ENCODE assay signal across 22 cellular contexts in genomic region chr7:10977113-10977512, GRCh38. TPM values are rescaled to one million over a fixed set of nuclear protein-coding genes. Genes with fewer than 3 reads are reported as not detected.
A peak's percentile ranks its signal among the peaks of the same experiment; 100 is the strongest.
DNase-seq lines count a peak whose midpoint lies in the region; ATAC-seq, FAIRE-seq and TF ChIP-seq lines count a peak whose summit lies in the region.
"Had no signal": no experiment of that assay in that cellular context is flagged by ENCODE, and none has a peak within 500 bp of the region (broad histone marks: within the 10 kb centered on the region; RNA-seq: fewer than 3 reads in every experiment).

No MANE protein-coding gene starts in this region.

- H3K23ac ChIP-seq in mesendoderm (ENCODE audit: low read length): no peak overlapping the region

- no peaks in the 10 kb centered on the region for H3F3A ChIP-seq in PC-3 (ENCODE audit: low read length, unreplicated experiment)
- H3F3A ChIP-seq in SK-N-SH (replicated peaks; ENCODE audit: insufficient read depth): no peaks in the 10 kb centered on the region

- DNase-seq in HepG2 (ENCODE audit: low spot score) (no peak), right lobe of liver (no peak), PC-3 (no peak), cortex of kidney (lab: John Stamatoyannopoulos, UW) (no peak), mesendoderm (no peak), SK-N-SH (no peak)
- DNase-seq in stimulated activated naive CD4-positive, alpha-beta T cell treated with Interleukin-2 at 50 U/mL for 16 hours (lab: John Stamatoyannopoulos, UW): no peak
- DNase-seq: activated CD4-positive, alpha-beta T cell treated with anti-CD3 and anti-CD28 coated beads for 36 hours; adrenal gland; Calu3; GDM1; mammary epithelial cell; MM.1S; Right ventricle myocardium superior; stimulated activated CD4-positive, alpha-beta T cell treated with anti-CD3 and anti-CD28 coated beads, Interleukin-4, amount 100 ng/mL, for 4 hours; trophoblast cell had no signal

- CTCF ChIA-PET in HepG2 (lab: Yijun Ruan, JAX; ENCODE audit: low intra/inter-chr PET ratio, low total read pairs): no interaction called here
- CTCF ChIA-PET in PC-3 (lab: Charles Lee): no interaction called here
- CTCF ChIA-PET in SK-N-SH (lab: Yijun Ruan, JAX): interaction anchor here (1.1 kb wide), 1 partner anchor 235 kb away, joined by 4 read pairs; no protein-coding TSS in a partner anchor

- TF ChIP-seq POLR2A in HepG2 (IDR thresholded peaks at IDR 0.05; ENCODE audit: insufficient read depth in 1 of 2, low read depth in 2 of 2, low read length in 2 of 2) (no peak), right lobe of liver (IDR thresholded peaks at IDR 0.05) (no peak)

- peaks cover 0 to 10% (median 3%) of the 10 kb centered on the region in 5 experiments for H3K9me3 Mint-ChIP-seq in brain

- H3K27me3 Mint-ChIP-seq in brain: peaks cover 13% of the 10 kb centered on the region
- H3K27me3 Mint-ChIP-seq: activated CD4-positive, alpha-beta T cell treated with anti-CD3 and anti-CD28 coated beads for 36 hours had no signal

- H3K36me3 Mint-ChIP-seq in brain: peaks cover 73% of the 10 kb centered on the region

- H3K79me2 ChIP-seq in HepG2 (ENCODE audit: insufficient read depth, low read length): peaks cover 67% of the 10 kb centered on the region
- peaks cover 70% of the 10 kb centered on the region for H3K79me2 ChIP-seq in PC-3 (ENCODE audit: low read length)
- H3K79me2 ChIP-seq in mesendoderm (ENCODE audit: control insufficient read depth, insufficient read depth, low read length): peaks cover 11% of the 10 kb centered on the region
- peaks cover 71% of the 10 kb centered on the region for H3K79me2 ChIP-seq in SK-N-SH (ENCODE audit: insufficient read depth)

- H3K4me1 Mint-ChIP-seq in brain: peaks cover 91% of the 10 kb centered on the region

- H3K27me3 ChIP-seq in HepG2 (ENCODE audit: control insufficient read depth in 1 of 2, insufficient read depth in 2 of 2, low read length in 2 of 2): no peaks in the 10 kb centered on the region; a peak in 1 of 5 replicates
- no peaks in the 10 kb centered on the region for H3K27me3 ChIP-seq in right lobe of liver
- H3K27me3 ChIP-seq in PC-3 (ENCODE audit: low read length): no peaks in the 10 kb centered on the region
- H3K27me3 ChIP-seq in mesendoderm (ENCODE audit: insufficient read depth, low read length, poor library complexity): no peaks in the 10 kb centered on the region
- H3K27me3 ChIP-seq in SK-N-SH (ENCODE audit: insufficient read depth): no peaks in the 10 kb centered on the region
- H3K27me3 ChIP-seq: adrenal gland, BLaER1, gastroesophageal sphincter had no signal

- H3K4me3 Mint-ChIP-seq in brain: peak overlapping the region; percentile 55 to 98 (median 90)
- H3K4me3 Mint-ChIP-seq: activated CD4-positive, alpha-beta T cell treated with anti-CD3 and anti-CD28 coated beads for 36 hours had no signal

- no peaks in the 10 kb centered on the region for H4K20me1 ChIP-seq in HepG2 (ENCODE audit: insufficient read depth, low read length)
- H4K20me1 ChIP-seq in PC-3 (ENCODE audit: low read length): no peaks in the 10 kb centered on the region
- peaks cover 3% of the 10 kb centered on the region; the same call in 1 of the 2 replicates for H4K20me1 ChIP-seq in SK-N-SH (ENCODE audit: insufficient read depth)

- WGBS in HepG2 (ENCODE audit: low lambda C conversion rate): 89% methylated on average over 4 of the region's 4 CpGs
- WGBS in right lobe of liver (ENCODE audit: insufficient coverage, low coverage, low lambda C conversion rate, missing lambda C conversion rate): 74% methylated on average over 4 of the region's 4 CpGs
- WGBS in mesendoderm (ENCODE audit: extremely low coverage, insufficient coverage, low lambda C conversion rate): no CpG with 5 or more reads among the region's 4 CpGs
- 68% methylated on average over 4 of the region's 4 CpGs for WGBS in SK-N-SH (ENCODE audit: low lambda C conversion rate)

- no peak overlapping the region for H2BK5ac ChIP-seq in mesendoderm (ENCODE audit: low read length)

- no peak for TF ChIP-seq RAD21 in HepG2 (CRISPR knock-in tag; IDR thresholded peaks at IDR 0.05)
- TF ChIP-seq RAD21 in SK-N-SH (IDR thresholded peaks at IDR 0.05; ENCODE audit: low read length): no peak

- no peak for ATAC-seq in HepG2
- no peak for ATAC-seq in right lobe of liver
- no peak for ATAC-seq in PC-3
- ATAC-seq: activated CD4-positive, alpha-beta T cell treated with anti-CD3 and anti-CD28 coated beads for 36 hours; gastroesophageal sphincter had no signal

- H3K9me2 ChIP-seq in PC-3 (replicated peaks; ENCODE audit: low read length) (no peaks in the 10 kb centered on the region), SK-N-SH (no peaks in the 10 kb centered on the region)

- H2BK120ac ChIP-seq in mesendoderm (ENCODE audit: low read depth, low read length): no peak overlapping the region

- no peak overlapping the region for H3K56ac ChIP-seq in mesendoderm (ENCODE audit: low read length)

- H3K36me3 ChIP-seq in HepG2 (replicated peaks in 1 of 2; ENCODE audit: control insufficient read depth in 1 of 2, insufficient read depth in 2 of 2, low read length in 2 of 2) (peaks cover 0 to 10% of the 10 kb centered on the region in 2 experiments; a peak in 1 of 5 replicates), right lobe of liver (no peaks in the 10 kb centered on the region), PC-3 (ENCODE audit: low read depth, low read length) (peaks cover 14% of the 10 kb centered on the region), mesendoderm (ENCODE audit: control insufficient read depth, insufficient read depth, low read length) (no peaks in the 10 kb centered on the region), SK-N-SH (replicated peaks in 1 of 2; ENCODE audit: control insufficient read depth in 1 of 2, insufficient read depth in 2 of 2, low read length in 1 of 2) (peaks cover 38 to 63% of the 10 kb centered on the region in 2 experiments)
- H3K36me3 ChIP-seq: gastroesophageal sphincter had no signal

- H3K79me1 ChIP-seq in mesendoderm (ENCODE audit: low read length): peaks cover 2% of the 10 kb centered on the region

- peaks cover 46% of the 10 kb centered on the region for H3K4me1 ChIP-seq in HepG2 (ENCODE audit: insufficient read depth, low read length)
- H3K4me1 ChIP-seq in right lobe of liver: peaks cover 0 to 8% (median 2%) of the 10 kb centered on the region in 4 donors
- peaks cover 20% of the 10 kb centered on the region for H3K4me1 ChIP-seq in PC-3 (ENCODE audit: insufficient read depth, low read length)
- H3K4me1 ChIP-seq in mesendoderm (ENCODE audit: control insufficient read depth, low read depth, low read length): no peaks in the 10 kb centered on the region
- H3K4me1 ChIP-seq in SK-N-SH (ENCODE audit: control insufficient read depth in 1 of 2, insufficient read depth in 2 of 2, low read depth in 1 of 2, low read length in 1 of 2): peaks cover 9 to 25% of the 10 kb centered on the region in 2 experiments; a peak in 3 of 4 replicates

- TF ChIP-seq CTCF in HepG2 (CRISPR knock-in tag; IDR thresholded peaks at IDR 0.05) (no peak), right lobe of liver (IDR thresholded peaks at IDR 0.05) (no peak), PC-3 (conservative IDR thresholded peaks at IDR 0.05; ENCODE audit: low read depth, low read length) (no peak), brain (conservative IDR thresholded peaks at IDR 0.05) (no peak), SK-N-SH (IDR thresholded peaks at IDR 0.05) (no peak)

- peak overlapping the region in 1 of 5 experiments; percentile 6 for H3K27ac Mint-ChIP-seq in brain
- H3K27ac Mint-ChIP-seq: activated CD4-positive, alpha-beta T cell treated with anti-CD3 and anti-CD28 coated beads for 36 hours had no signal

- H3K4me2 ChIP-seq in HepG2 (ENCODE audit: low read depth, low read length) (peak overlapping the region; percentile 91), PC-3 (ENCODE audit: low read length) (0 out of 2 replicates have a peak overlapping the region, but pooled peaks have one; percentile 96), mesendoderm (ENCODE audit: low read length) (no peak overlapping the region), SK-N-SH (no peak overlapping the region)

- H2AFZ ChIP-seq in HepG2 (ENCODE audit: low read length) (no peak overlapping the region), PC-3 (ENCODE audit: low read length) (no peak overlapping the region), SK-N-SH (ENCODE audit: low read depth) (no peak overlapping the region)

- H3K18ac ChIP-seq in mesendoderm (ENCODE audit: low read length): no peak overlapping the region

- H3K4me3 ChIP-seq in HepG2 (replicated peaks in 1 of 3; ENCODE audit: insufficient read depth in 1 of 3, low read depth in 2 of 3, low read length in 3 of 3) (no peak overlapping the region), right lobe of liver (no peak overlapping the region), PC-3 (ENCODE audit: low read length) (no peak overlapping the region), mesendoderm (ENCODE audit: low read length) (no peak overlapping the region), SK-N-SH (ENCODE audit: low read depth in 2 of 2, low read length in 1 of 2) (no peak overlapping the region)
- H3K4me3 ChIP-seq: adrenal gland, BLaER1, gastroesophageal sphincter had no signal

- H3K4ac ChIP-seq in mesendoderm (ENCODE audit: low read depth, low read length): no peak overlapping the region

- in situ Hi-C loops in HepG2 (cut with HindIII; ENCODE audit: extremely low pct_ligation_motif_present, low pct_unique_long_range_greater_than_20kb): no loop called here

- intact Hi-C loops in HepG2 (cut with micrococcal nuclease; ENCODE audit: unreplicated experiment) (loop anchor here (2.0 kb wide), 1 partner anchor 62 kb away; no protein-coding TSS in a partner anchor), right lobe of liver (cut with DNase I) (no loop called here), PC-3 (cut with micrococcal nuclease) (no loop called here)

- no peak overlapping the region for H3K9ac ChIP-seq in HepG2 (ENCODE audit: insufficient read depth, low read depth, low read length)
- H3K9ac ChIP-seq in PC-3 (ENCODE audit: low read length): no peak overlapping the region
- H3K9ac ChIP-seq in mesendoderm (ENCODE audit: low read length): no peak overlapping the region
- no peak overlapping the region for H3K9ac ChIP-seq in SK-N-SH
- H3K9ac ChIP-seq: BLaER1 had no signal

- POLR2A ChIA-PET in HepG2 (lab: Yijun Ruan, JAX) (no interaction called here), PC-3 (lab: Charles Lee; ENCODE audit: unreplicated experiment) (no interaction called here), SK-N-SH (lab: Yijun Ruan, JAX) (no interaction called here)

- no peak overlapping the region for H4K8ac ChIP-seq in mesendoderm (ENCODE audit: low read depth, low read length)

- TF ChIP-seq EP300 in HepG2 (IDR thresholded peaks at IDR 0.05; ENCODE audit: low read depth in 2 of 2, low read length in 2 of 2) (no peak), HepG2 (CRISPR knock-in tag; IDR thresholded peaks at IDR 0.05; ENCODE audit: borderline replicate concordance) (no peak), SK-N-SH (IDR thresholded peaks at IDR 0.05; ENCODE audit: borderline replicate concordance in 1 of 2, low read depth in 1 of 2, low read length in 1 of 2) (no peak)

- no peak for FAIRE-seq in HepG2 (lab: Jason Lieb, UNC)
- FAIRE-seq: colon, H54 had no signal

- no peak overlapping the region for H3K27ac ChIP-seq in HepG2 (ENCODE audit: extremely low read length, insufficient read depth, low read length)
- no peak overlapping the region for H3K27ac ChIP-seq in right lobe of liver
- H3K27ac ChIP-seq in PC-3 (ENCODE audit: low read length): no peak overlapping the region
- H3K27ac ChIP-seq in mesendoderm (ENCODE audit: low read depth, low read length): no peak overlapping the region
- no peak overlapping the region for H3K27ac ChIP-seq in SK-N-SH (ENCODE audit: low read depth in 2 of 2, low read length in 1 of 2)
- H3K27ac ChIP-seq: adrenal gland, BLaER1, gastroesophageal sphincter, HL-60 had no signal

- no peak overlapping the region for H2BK15ac ChIP-seq in mesendoderm (replicated peaks; ENCODE audit: low read depth)

- no peak overlapping the region for H2AK5ac ChIP-seq in mesendoderm (ENCODE audit: low read length)

- H3K9me3 ChIP-seq in HepG2 (ENCODE audit: low read length): no peaks in the 10 kb centered on the region
- no peaks in the 10 kb centered on the region for H3K9me3 ChIP-seq in right lobe of liver
- H3K9me3 ChIP-seq in PC-3 (ENCODE audit: low read length): no peaks in the 10 kb centered on the region
- no peaks in the 10 kb centered on the region for H3K9me3 ChIP-seq in SK-N-SH
- H3K9me3 ChIP-seq: adrenal gland, gastroesophageal sphincter had no signal

- BruUV-seq in HepG2 (replicated peaks; lab: Mats Ljungman, UMichigan): no TSS peak
- BruUV-seq in PC-3 (replicated peaks; lab: Mats Ljungman, UMichigan): no TSS peak

- H4K5ac ChIP-seq in mesendoderm (ENCODE audit: low read length): no peak overlapping the region

RNA-seq across cellular contexts. Expression of gene PHF14, which starts 3.4 kb away (rescaled TPM):
- 68.7 and 70.9 TPM in 2 replicates for total RNA-seq in HepG2 (2016; rRNA removed; fragmentation: Illumina TruSeq; extraction: Trizol)
- 31.3 and 38.5 TPM in 2 replicates for total RNA-seq in HepG2 (2016; cell fraction: cytosol; rRNA removed; fragmentation: Illumina TruSeq; extraction: Trizol; ENCODE audit: low read depth)
- total RNA-seq in HepG2 (2016; cell fraction: insoluble cytoplasmic fraction; rRNA removed; fragmentation: Illumina TruSeq; extraction: Trizol): 64.2 and 75.5 TPM in 2 replicates
- 23.9 and 24.4 TPM in 2 replicates for total RNA-seq in HepG2 (2016; cell fraction: membrane; rRNA removed; fragmentation: Illumina TruSeq; extraction: Trizol)
- 135 and 151 TPM in 2 replicates for total RNA-seq in HepG2 (2016; cell fraction: nucleus; rRNA removed; fragmentation: Illumina TruSeq; extraction: Trizol)
- polyA plus RNA-seq in HepG2 (2011; rRNA removed): 17.2 and 18.9 TPM in 2 replicates
- polyA plus RNA-seq in HepG2 (2011; cell fraction: cytosol; rRNA removed): 7.8 and 12.6 TPM in 2 replicates
- polyA plus RNA-seq in HepG2 (2011; cell fraction: nucleus; rRNA removed): 14.0 and 22.1 TPM in 2 replicates
- polyA plus RNA-seq in HepG2 (2012): 21.4 and 24.8 TPM in 2 replicates
- 4.1 and 4.2 TPM in 2 replicates for polyA plus RNA-seq in HepG2 (2016; cell fraction: cytosol; fragmentation: Illumina TruSeq; extraction: Trizol; ENCODE audit: low read depth)
- polyA plus RNA-seq in HepG2 (2016; cell fraction: insoluble cytoplasmic fraction; fragmentation: Illumina TruSeq; extraction: Trizol; ENCODE audit: low read depth): 59.1 and 71.5 TPM in 2 replicates
- polyA plus RNA-seq in HepG2 (2016; cell fraction: membrane; fragmentation: Illumina TruSeq; extraction: Trizol; ENCODE audit: low read depth): 7.1 and 7.7 TPM in 2 replicates
- 57.6 and 63.1 TPM in 2 replicates for polyA plus RNA-seq in HepG2 (2016; cell fraction: nucleus; fragmentation: Illumina TruSeq; extraction: Trizol; ENCODE audit: insufficient read depth, low read depth)
- polyA minus RNA-seq in HepG2 (2011; rRNA and poly(A)+ RNA removed; ENCODE audit: low replicate concordance): 12.5 and 23.0 TPM in 2 replicates
- polyA minus RNA-seq in HepG2 (2011; cell fraction: cytosol; rRNA and poly(A)+ RNA removed): 10.9 and 16.9 TPM in 2 replicates
- polyA minus RNA-seq in HepG2 (2011; cell fraction: nucleus; rRNA and poly(A)+ RNA removed): 221 and 230 TPM in 2 replicates
- 10 to 100 TPM; 13.5 to 25.7 (median 16.7) TPM for total RNA-seq in right lobe of liver
- 35.4 and 42.6 TPM in 2 replicates for total RNA-seq in PC-3 (2014; rRNA removed)
- 16.8 TPM for polyA plus RNA-seq in brain (ENCODE audit: insufficient read depth, low read depth, low replicate concordance)
- polyA plus RNA-seq in mesendoderm (2013, experiment 1 of 2): 72.9 TPM
- 79.2 TPM for polyA plus RNA-seq in mesendoderm (2013, experiment 2 of 2)
- polyA plus RNA-seq in SK-N-SH (2012; rRNA removed): 19.2 and 19.9 TPM in 2 replicates
- polyA plus RNA-seq in SK-N-SH (2012; cell fraction: cytosol; rRNA removed): 28.3 and 35.2 TPM in 2 replicates
- 15.5 and 27.1 TPM in 2 replicates for polyA plus RNA-seq in SK-N-SH (2012; cell fraction: nucleus; rRNA removed)

Comparison
In these comparisons a context has a peak if more than half of its experiments do, and no peak if none do; other contexts are left out.
1. H3K4me2 ChIP-seq: peak in HepG2 (single experiment) and PC-3 (single experiment); none in mesendoderm (single experiment) and SK-N-SH (single experiment).